9 cellular contexts compared by ENCODE assay signal in the genomic region with DNA sequence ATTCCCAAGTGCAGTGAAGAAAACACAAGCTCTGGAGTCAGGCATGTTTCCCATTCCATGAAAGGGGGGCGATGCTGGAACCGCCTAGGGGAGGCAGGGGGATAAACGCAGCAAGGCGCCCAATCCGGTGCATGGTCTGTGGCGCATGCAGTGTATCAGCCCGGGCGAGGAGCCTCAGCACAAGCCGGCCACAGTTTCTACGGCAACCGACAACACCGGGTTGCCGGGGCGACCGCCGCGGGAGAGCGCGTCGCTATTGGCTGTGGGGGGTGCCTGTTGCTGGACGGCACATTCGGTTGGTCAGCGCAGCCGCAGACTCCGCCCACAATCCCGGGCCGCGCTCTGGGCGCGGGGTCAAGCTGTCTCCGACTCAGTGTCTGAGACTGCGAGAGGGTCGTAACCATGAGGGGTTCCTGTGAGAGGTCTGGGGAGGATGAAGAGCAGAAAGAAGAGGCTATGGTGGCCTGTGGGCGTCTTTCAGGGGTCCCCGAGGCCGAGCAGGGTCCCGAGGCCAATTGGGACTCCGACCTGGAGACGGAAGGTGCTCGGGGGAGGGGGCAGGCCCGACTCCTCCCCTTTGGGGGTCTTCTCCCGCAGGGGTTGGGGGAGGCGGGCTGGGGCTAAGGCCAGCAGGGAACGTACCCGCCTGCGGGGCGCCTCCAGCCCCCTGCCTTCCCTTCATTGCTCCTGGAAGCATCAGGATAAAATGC. TPM values are rescaled to one million over a fixed set of nuclear protein-coding genes. Genes with fewer than 3 reads are reported as not detected.
DNase-seq lines count a peak whose midpoint lies in the region; ATAC-seq and TF ChIP-seq lines count a peak whose summit lies in the region.
"Had no signal": no experiment of that assay in that cellular context is flagged by ENCODE, and none has a peak within 500 bp of the region (broad histone marks: within the 10 kb centered on the region; RNA-seq: fewer than 3 reads in every experiment).

A gene with protein sequence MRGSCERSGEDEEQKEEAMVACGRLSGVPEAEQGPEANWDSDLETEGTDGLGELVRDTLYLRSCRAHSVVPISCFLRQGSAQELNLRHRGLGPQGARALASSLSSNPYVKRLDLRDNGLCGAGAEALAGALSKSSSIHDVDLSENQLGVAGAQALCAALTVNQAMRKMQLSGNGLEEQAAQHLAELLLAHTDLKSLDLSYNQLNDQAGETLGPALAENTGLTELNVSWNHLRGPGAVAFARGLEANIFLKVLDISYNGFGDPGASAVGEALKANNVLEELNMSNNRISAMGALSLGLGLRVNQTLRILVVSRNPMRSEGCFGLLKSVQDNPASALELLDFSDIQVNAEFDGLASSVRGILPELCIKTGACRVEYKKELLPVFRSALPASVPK (plus strand): TSS at position 362 of the 710 bp plus-strand sequence. CDS start 41 bp downstream, at position 403.

- H3K27ac Mint-ChIP-seq in Calu3 (ENCODE audit: unreplicated experiment) = peak within 1 kb of the TSS; percentile 61
- peak within 1 kb of the TSS; percentile 100 for H3K27ac Mint-ChIP-seq in osteocyte (ENCODE audit: unreplicated experiment)

- DNase-seq in Calu3 (peak; percentile 92), GOT3 (lab: John Stamatoyannopoulos, UW) (peak; percentile 72), NCI-H1048 (lab: John Stamatoyannopoulos, UW) (peak; percentile 69), SKM-1 (lab: John Stamatoyannopoulos, UW; ENCODE audit: unreplicated experiment) (peak; percentile 19), Right ventricle myocardium superior (peak; percentile 94), osteocyte (ENCODE audit: extremely low spot score, unreplicated experiment) (peak; percentile 98), testis (peak; percentile 96)
- DNase-seq in activated naive CD8-positive, alpha-beta T cell treated with anti-CD3 and anti-CD28 coated beads, Interleukin-2, amount 50 U/mL, for 16 hours (ENCODE audit: low read depth, low spot score) = peak; percentile 39

- H3K36me3 ChIP-seq in testis (ENCODE audit: low read depth, missing control alignments) = no peaks in the 10 kb centered on the region

- H3K36me3 Mint-ChIP-seq in Calu3 (ENCODE audit: insufficient read depth, unreplicated experiment) (peaks cover 9% of the 10 kb centered on the region), osteocyte (ENCODE audit: unreplicated experiment) (no peaks in the 10 kb centered on the region)

- H3K4me1 Mint-ChIP-seq in Calu3 (ENCODE audit: low read depth, unreplicated experiment) = peaks cover 33% of the 10 kb centered on the region
- peaks cover 43% of the 10 kb centered on the region for H3K4me1 Mint-ChIP-seq in osteocyte (ENCODE audit: unreplicated experiment)

- H3K27me3 Mint-ChIP-seq in Calu3 (ENCODE audit: unreplicated experiment) (no peaks in the 10 kb centered on the region), osteocyte (ENCODE audit: unreplicated experiment) (no peaks in the 10 kb centered on the region)

- H3K27me3 ChIP-seq in testis = no peaks in the 10 kb centered on the region

- H3K4me3 ChIP-seq in testis = peak within 1 kb of the TSS; percentile 47 to 63

- TF ChIP-seq CTCF in Calu3 (IDR thresholded peaks at IDR 0.05; ENCODE audit: unreplicated experiment) = no peak
- no peak for TF ChIP-seq CTCF in osteocyte (IDR thresholded peaks at IDR 0.05)
- no peak for TF ChIP-seq CTCF in testis (IDR thresholded peaks at IDR 0.05)

- intact Hi-C loops in Calu3 (cut with micrococcal nuclease; ENCODE audit: unreplicated experiment) = no loop called here
- intact Hi-C loops in Right ventricle myocardium superior (cut with DNase I) = no loop called here
- intact Hi-C loops in testis (cut with DNase I; ENCODE audit: low total_unique reads) = no loop called here

- CTCF ChIA-PET in Calu3 (lab: Charles Lee) = interaction anchor here (0.6 kb wide), 1 partner anchor 160 kb away, joined by 5 read pairs; no protein-coding TSS in a partner anchor

- ATAC-seq in Right ventricle myocardium superior (ENCODE audit: poor library complexity) = peak; percentile 98

- no TSS peak for BruUV-seq in Calu3 (replicated peaks; lab: Mats Ljungman, UMichigan)

- no peaks in the 10 kb centered on the region for H3K9me3 ChIP-seq in testis

- H3K27ac ChIP-seq in testis = no peak within 1 kb of the TSS

- no peak for TF ChIP-seq POLR2A in testis (IDR thresholded peaks at IDR 0.05)

- H3K9me3 Mint-ChIP-seq in Calu3 (ENCODE audit: low read depth, unreplicated experiment) (no peaks in the 10 kb centered on the region), osteocyte (ENCODE audit: unreplicated experiment) (no peaks in the 10 kb centered on the region)

- WGBS in testis, 2 donors = 3 to 5% methylated on average over 46 to 47 of the region's 47 CpGs

- peak within 1 kb of the TSS; percentile 73 for H3K4me3 Mint-ChIP-seq in Calu3 (ENCODE audit: low read depth, unreplicated experiment)
- H3K4me3 Mint-ChIP-seq in osteocyte (ENCODE audit: unreplicated experiment) = peak within 1 kb of the TSS; percentile 94

- peaks cover 19% of the 10 kb centered on the region for H3K4me1 ChIP-seq in testis

RNA-seq across cellular contexts. Expression of the gene that starts here (rescaled TPM):
- total RNA-seq in Calu3 (2022) (not detected in 2 replicates), Right ventricle myocardium superior (not detected), osteocyte (not detected in 2 replicates), testis (1 to 10 TPM; 3.0 to 5.4 TPM)
- polyA plus RNA-seq in testis (ENCODE audit: insufficient read depth, low read depth, low replicate concordance) = 8.7 TPM
- total RNA-seq: activated CD8-positive, alpha-beta memory T cell treated with anti-CD3 and anti-CD28 coated beads for 36 hours had no signal

Comparison
In these comparisons a context has a peak if more than half of its experiments do, and no peak if none do; other contexts are left out.
1. Peak in DNase-seq in Calu3; RNA of the gene not detected or under 1 TPM.
2. Peak in DNase-seq and ATAC-seq in Right ventricle myocardium superior; RNA of the gene not detected or under 1 TPM.
3. Peak in DNase-seq in osteocyte; RNA of the gene not detected or under 1 TPM.
4. DNase-seq: peak in every context shown above with its lines; median percentile 98 in osteocyte; 96 in testis; 94 in Right ventricle myocardium superior; 92 in Calu3; 72 in GOT3; 69 in NCI-H1048; 39 in activated naive CD8-positive, alpha-beta T cell treated with anti-CD3 and anti-CD28 coated beads, Interleukin-2, amount 50 U/mL, for 16 hours; 19 in SKM-1.